ENCODE assay signal across 24 cellular contexts in genomic region chr10:95865814-95866447, GRCh38. TPM values are rescaled to one million over a fixed set of nuclear protein-coding genes. Genes with fewer than 3 reads are reported as not detected.
DNase-seq lines count a peak whose midpoint lies in the region; ATAC-seq and TF ChIP-seq lines count a peak whose summit lies in the region.
"Had no signal": no experiment of that assay in that cellular context is flagged by ENCODE, and none has a peak within 500 bp of the region (broad histone marks: within the 10 kb centered on the region; RNA-seq: fewer than 3 reads in every experiment).

No MANE protein-coding gene starts in this region.

- no peak overlapping the region for H2BK12ac ChIP-seq in mesenchymal stem cell (ENCODE audit: low read length in 2 of 2)

- CTCF ChIA-PET in RWPE1 (lab: Yijun Ruan, JAX) = interaction anchor here (0.5 to 1.9 kb wide), 17 partner anchors 8 to 995 kb away, joined by 3 to 8 read pairs (median 3); partner anchors contain the start of genes CC2D2B and TCTN3

- H2BK5ac ChIP-seq in mesenchymal stem cell (ENCODE audit: low read depth, low read length, poor library complexity, severe bottlenecking) = no peak overlapping the region

- no peaks in the 10 kb centered on the region for H3K9me3 ChIP-seq in mesenchymal stem cell (ENCODE audit: control insufficient read depth, low read length)
- no peaks in the 10 kb centered on the region for H3K9me3 ChIP-seq in left ventricle myocardium inferior (replicated peaks)
- H3K9me3 ChIP-seq: esophagus squamous epithelium, heart right ventricle, spleen, upper lobe of right lung had no signal

- H3K4me1 Mint-ChIP-seq in activated T-cell treated with anti-CD3 and anti-CD28 coated beads, Interleukin-2, amount 50 U/mL, for 72 hours (ENCODE audit: low read depth) = peaks cover 29% of the 10 kb centered on the region
- H3K4me1 Mint-ChIP-seq in activated T-helper 2 cell treated with anti-CD3 and anti-CD28 coated beads, Interferon-gamma antibody, Interleukin-2, Interleukin-4, amounts not matched to agents 10 μg/mL and 5 μg/mL and 100 μg/mL, durations not matched to agents 14 hours and 24 hours and 36 hours (ENCODE audit: low read depth) = peaks cover 49% of the 10 kb centered on the region
- peaks cover 5% of the 10 kb centered on the region for H3K4me1 Mint-ChIP-seq in type B pancreatic cell (ENCODE audit: unreplicated experiment)

- H3K18ac ChIP-seq in mesenchymal stem cell (ENCODE audit: low read depth in 1 of 2, low read length in 2 of 2) = no peak overlapping the region

- DNase-seq in activated T-cell treated with anti-CD3 and anti-CD28 coated beads, Interleukin-2, amount 50 U/mL, for 72 hours = no peak
- DNase-seq in activated T-cell treated with anti-CD3 and anti-CD28 coated beads, Interleukin-2, amount 50 U/mL, for 1 hour = no peak
- no peak for DNase-seq in activated T-helper 2 cell treated with anti-CD3 and anti-CD28 coated beads, Interferon-gamma antibody, Interleukin-2, Interleukin-4, amounts not matched to agents 10 μg/mL and 5 μg/mL and 100 μg/mL, durations not matched to agents 14 hours and 24 hours and 36 hours (ENCODE audit: low spot score)
- DNase-seq in mesenchymal stem cell (no peak), type B pancreatic cell (ENCODE audit: extremely low spot score, unreplicated experiment) (no peak), RWPE1 (ENCODE audit: low spot score) (no peak), NCI-H82 treated with DMSO at 0.1 percent for 48 hours (lab: John Stamatoyannopoulos, UW; ENCODE audit: unreplicated experiment) (no peak), left ventricle myocardium inferior (no peak)
- DNase-seq: activated T-cell treated with anti-CD3 and anti-CD28 coated beads for 4 hours, cerebellar nuclear complex, esophagus squamous epithelium, NCI-H2029, right cardiac atrium, Right ventricle myocardium superior, spleen, upper lobe of right lung had no signal

- H4K8ac ChIP-seq in mesenchymal stem cell (ENCODE audit: low read length) = no peak overlapping the region

- H3K14ac ChIP-seq in mesenchymal stem cell (ENCODE audit: low read length in 2 of 2) = no peak overlapping the region

- no peaks in the 10 kb centered on the region for H3K36me3 ChIP-seq in mesenchymal stem cell (ENCODE audit: control insufficient read depth in 1 of 2, insufficient read depth in 2 of 2, low read depth in 1 of 2, low read length in 2 of 2)
- peaks cover 14% of the 10 kb centered on the region for H3K36me3 ChIP-seq in left ventricle myocardium inferior
- H3K36me3 ChIP-seq: brain microvascular endothelial cell had no signal

- POLR2A ChIA-PET in RWPE1 (lab: Yijun Ruan, JAX; ENCODE audit: low non-redundant PET) = no interaction called here

- ATAC-seq in activated T-cell treated with anti-CD3 and anti-CD28 coated beads, Interleukin-2, amount 50 U/mL, for 72 hours (replicated peaks in 1 of 2) = no peak

- TF ChIP-seq CTCF in type B pancreatic cell (conservative IDR thresholded peaks at IDR 0.05) = no peak
- TF ChIP-seq CTCF in RWPE1 (conservative IDR thresholded peaks at IDR 0.05; ENCODE audit: low read depth) = no peak
- TF ChIP-seq CTCF in left ventricle myocardium inferior (IDR thresholded peaks at IDR 0.05; ENCODE audit: borderline replicate concordance) = no peak

- peak overlapping the region in 1 of 2 donors; percentile 39 for H3K4me3 Mint-ChIP-seq in activated T-cell treated with anti-CD3 and anti-CD28 coated beads, Interleukin-2, amount 50 U/mL, for 72 hours
- H3K4me3 Mint-ChIP-seq in activated T-helper 2 cell treated with anti-CD3 and anti-CD28 coated beads, Interferon-gamma antibody, Interleukin-2, Interleukin-4, amounts not matched to agents 10 μg/mL and 5 μg/mL and 100 μg/mL, durations not matched to agents 14 hours and 24 hours and 36 hours (ENCODE audit: low read depth) = no peak overlapping the region
- no peak overlapping the region for H3K4me3 Mint-ChIP-seq in type B pancreatic cell
- H3K4me3 Mint-ChIP-seq: activated CD4-positive, alpha-beta T cell treated with anti-CD3 and anti-CD28 coated beads for 36 hours; activated CD8-positive, alpha-beta T cell treated with anti-CD3 and anti-CD28 coated beads, Interleukin-2, amount 10 ng/mL, durations not matched to agents 7 days and 5 days had no signal

- no peak overlapping the region for H4K91ac ChIP-seq in mesenchymal stem cell (ENCODE audit: low read length)

- H3K4ac ChIP-seq in mesenchymal stem cell (ENCODE audit: low read depth in 1 of 2, low read length in 2 of 2) = no peak overlapping the region

- H3K27ac Mint-ChIP-seq in activated T-cell treated with anti-CD3 and anti-CD28 coated beads, Interleukin-2, amount 50 U/mL, for 72 hours = peak overlapping the region; percentile 35
- H3K27ac Mint-ChIP-seq in activated T-helper 2 cell treated with anti-CD3 and anti-CD28 coated beads, Interferon-gamma antibody, Interleukin-2, Interleukin-4, amounts not matched to agents 10 μg/mL and 5 μg/mL and 100 μg/mL, durations not matched to agents 14 hours and 24 hours and 36 hours = peak overlapping the region; percentile 56
- peak overlapping the region; percentile 8 for H3K27ac Mint-ChIP-seq in type B pancreatic cell
- H3K27ac Mint-ChIP-seq: activated CD4-positive, alpha-beta T cell treated with anti-CD3 and anti-CD28 coated beads for 36 hours had no signal

- intact Hi-C loops in activated T-helper 2 cell treated with anti-CD3 and anti-CD28 coated beads, Interferon-gamma antibody, Interleukin-2, Interleukin-4, amounts not matched to agents 10 μg/mL and 5 μg/mL and 100 μg/mL, durations not matched to agents 14 hours and 24 hours and 36 hours (cut with micrococcal nuclease) = loop anchor here (1.0 to 5.0 kb wide), 6 partner anchors 24 to 172 kb away; partner anchors contain the start of gene CC2D2B
- intact Hi-C loops in left ventricle myocardium inferior (cut with micrococcal nuclease) = no loop called here

- peak overlapping the region; percentile 67 for H3K9ac ChIP-seq in mesenchymal stem cell (ENCODE audit: low read length)

- 82% methylated on average over 5 of the region's 5 CpGs for WGBS in mesenchymal stem cell

- H3K4me2 ChIP-seq in mesenchymal stem cell (ENCODE audit: low read length, poor library complexity, severe bottlenecking) = no peak overlapping the region

- peaks cover 0 to 3% of the 10 kb centered on the region in 2 donors for H3K36me3 Mint-ChIP-seq in activated T-cell treated with anti-CD3 and anti-CD28 coated beads, Interleukin-2, amount 50 U/mL, for 72 hours (ENCODE audit: insufficient read depth in 2 of 2)
- H3K36me3 Mint-ChIP-seq in activated T-helper 2 cell treated with anti-CD3 and anti-CD28 coated beads, Interferon-gamma antibody, Interleukin-2, Interleukin-4, amounts not matched to agents 10 μg/mL and 5 μg/mL and 100 μg/mL, durations not matched to agents 14 hours and 24 hours and 36 hours (ENCODE audit: low read depth) = peaks cover 46% of the 10 kb centered on the region
- H3K36me3 Mint-ChIP-seq in type B pancreatic cell = peaks cover 5% of the 10 kb centered on the region

- H3K79me1 ChIP-seq in mesenchymal stem cell (replicated peaks; ENCODE audit: low read length, poor library complexity, severe bottlenecking) = no peaks in the 10 kb centered on the region

- H3K27me3 Mint-ChIP-seq in activated T-cell treated with anti-CD3 and anti-CD28 coated beads, Interleukin-2, amount 50 U/mL, for 72 hours (ENCODE audit: low read depth) = no peaks in the 10 kb centered on the region
- no peaks in the 10 kb centered on the region for H3K27me3 Mint-ChIP-seq in activated T-helper 2 cell treated with anti-CD3 and anti-CD28 coated beads, Interferon-gamma antibody, Interleukin-2, Interleukin-4, amounts not matched to agents 10 μg/mL and 5 μg/mL and 100 μg/mL, durations not matched to agents 14 hours and 24 hours and 36 hours (ENCODE audit: low read depth)
- no peaks in the 10 kb centered on the region for H3K27me3 Mint-ChIP-seq in type B pancreatic cell
- H3K27me3 Mint-ChIP-seq: activated CD4-positive, alpha-beta T cell treated with anti-CD3 and anti-CD28 coated beads for 36 hours had no signal

- H3K4me3 ChIP-seq in mesenchymal stem cell (ENCODE audit: insufficient read depth in 1 of 2, low read depth in 1 of 2, low read length in 2 of 2) = no peak overlapping the region
- no peak overlapping the region for H3K4me3 ChIP-seq in left ventricle myocardium inferior
- H3K4me3 ChIP-seq: dorsolateral prefrontal cortex, esophagus squamous epithelium, heart right ventricle, spleen, upper lobe of right lung had no signal

- H3K9me3 Mint-ChIP-seq in activated T-cell treated with anti-CD3 and anti-CD28 coated beads, Interleukin-2, amount 50 U/mL, for 72 hours = no peaks in the 10 kb centered on the region
- H3K9me3 Mint-ChIP-seq in activated T-helper 2 cell treated with anti-CD3 and anti-CD28 coated beads, Interferon-gamma antibody, Interleukin-2, Interleukin-4, amounts not matched to agents 10 μg/mL and 5 μg/mL and 100 μg/mL, durations not matched to agents 14 hours and 24 hours and 36 hours = no peaks in the 10 kb centered on the region
- H3K9me3 Mint-ChIP-seq in type B pancreatic cell = no peaks in the 10 kb centered on the region
- H3K9me3 Mint-ChIP-seq: T-helper 2 cell treated with Interferon-gamma antibody and Interleukin-4, amounts not matched to agents 5 μg/mL and 100 μg/mL, for 36 hours had no signal

- H3K23ac ChIP-seq in mesenchymal stem cell (ENCODE audit: low read length in 2 of 2) = no peak overlapping the region

- H2BK15ac ChIP-seq in mesenchymal stem cell (ENCODE audit: low read depth, poor library complexity, severe bottlenecking) = no peak overlapping the region

- no peaks in the 10 kb centered on the region for H3K27me3 ChIP-seq in mesenchymal stem cell (ENCODE audit: control insufficient read depth in 1 of 2, insufficient read depth in 1 of 2, low read length in 2 of 2)
- H3K27me3 ChIP-seq in left ventricle myocardium inferior (ENCODE audit: low read depth) = no peaks in the 10 kb centered on the region
- H3K27me3 ChIP-seq: brain microvascular endothelial cell, dorsolateral prefrontal cortex, esophagus squamous epithelium, heart right ventricle, spleen, upper lobe of right lung had no signal

- H3K4me1 ChIP-seq in mesenchymal stem cell (ENCODE audit: control insufficient read depth, insufficient read depth, low read depth, low read length) (peaks cover 3% of the 10 kb centered on the region), left ventricle myocardium inferior (no peaks in the 10 kb centered on the region)
- H3K4me1 ChIP-seq: upper lobe of right lung had no signal

- no peak overlapping the region for H3K27ac ChIP-seq in mesenchymal stem cell (ENCODE audit: low read length, poor library complexity, severe bottlenecking)
- H3K27ac ChIP-seq in RWPE1 = no peak overlapping the region
- H3K27ac ChIP-seq in left ventricle myocardium inferior (replicated peaks) = no peak overlapping the region
- H3K27ac ChIP-seq: brain microvascular endothelial cell, heart right ventricle, HL-60, upper lobe of right lung had no signal

- H2AK5ac ChIP-seq in mesenchymal stem cell (ENCODE audit: low read length, severe bottlenecking) = no peak overlapping the region

- H2AFZ ChIP-seq in mesenchymal stem cell (ENCODE audit: low read depth, low read length) = no peak overlapping the region

- no peak overlapping the region for H2BK120ac ChIP-seq in mesenchymal stem cell (ENCODE audit: low read depth, low read length)

RNA-seq across cellular contexts. Expression of gene CC2D2B, which starts 41.8 kb away (rescaled TPM):
- total RNA-seq in activated T-cell treated with anti-CD3 and anti-CD28 coated beads, Interleukin-2, amount 50 U/mL, for 72 hours = under 1 TPM in 1 of 2 donors, not detected in 1; 0.22 TPM
- total RNA-seq in activated T-helper 2 cell treated with anti-CD3 and anti-CD28 coated beads, Interferon-gamma antibody, Interleukin-2, Interleukin-4, amounts not matched to agents 10 μg/mL and 5 μg/mL and 100 μg/mL, durations not matched to agents 14 hours and 24 hours and 36 hours = 0.18 and 0.75 TPM in 2 replicates
- polyA plus RNA-seq in mesenchymal stem cell (2013, experiment 1 of 2) = 0.07 TPM
- 0.19 TPM for polyA plus RNA-seq in mesenchymal stem cell (2013, experiment 2 of 2)
- 0.24 and 0.34 TPM in 2 replicates for total RNA-seq in type B pancreatic cell (ENCODE audit: low replicate concordance)
- 0.30 TPM for total RNA-seq in left ventricle myocardium inferior
- total RNA-seq: PC-3 had no signal
